Comparison of ENCODE assay signal across 9 cellular contexts in genomic region chr4:112519689-112520597, GRCh38. TPM values are rescaled to one million over a fixed set of nuclear protein-coding genes. Genes with fewer than 3 reads are reported as not detected.
DNase-seq lines count a peak whose midpoint lies in the region; ATAC-seq and TF ChIP-seq lines count a peak whose summit lies in the region.
"Had no signal": no experiment of that assay in that cellular context is flagged by ENCODE, and none has a peak within 500 bp of the region (broad histone marks: within the 10 kb centered on the region; RNA-seq: fewer than 3 reads in every experiment).

No MANE protein-coding gene starts in this region.

- H3K9me3 Mint-ChIP-seq in naive B cell = peaks cover 0 to 41% (median 22%) of the 10 kb centered on the region in 7 donors

- peak; percentile 59 for TF ChIP-seq CTCF in GM12875 (IDR thresholded peaks at IDR 0.05; ENCODE audit: borderline replicate concordance, insufficient read depth, low read depth, low read length)

- no peaks in the 10 kb centered on the region for H3K36me3 ChIP-seq in ES-I3 (ENCODE audit: insufficient read depth, low read length)
- H3K36me3 ChIP-seq: thoracic aorta had no signal

- peak overlapping the region; percentile 54 for H3K4me3 ChIP-seq in GM12875 (ENCODE audit: low read depth, low read length)
- H3K4me3 ChIP-seq: thoracic aorta had no signal

- peaks cover 3% of the 10 kb centered on the region for H3K4me1 ChIP-seq in ES-I3 (ENCODE audit: insufficient read depth, low read length)

- peak overlapping the region in 5 of 8 donors; percentile 49 to 82 (median 62) for H3K4me3 Mint-ChIP-seq in naive B cell

- DNase-seq in activated CD4-positive, alpha-beta T cell treated with anti-CD3 and anti-CD28 coated beads, Interleukin-2, amount 50 U/mL, for 48 hours = peak; percentile 5 to 21
- no peak for DNase-seq in naive B cell
- DNase-seq in NOMO-1 treated with DMSO at 0.1 percent for 48 hours (lab: John Stamatoyannopoulos, UW; ENCODE audit: unreplicated experiment) = no peak
- DNase-seq: NCI-H446 had no signal

- H3K27me3 Mint-ChIP-seq in naive B cell = peaks cover 84 to 86% (median 85%) of the 10 kb centered on the region in 3 donors

- peak overlapping the region in 2 of 6 donors; percentile 57 to 59 for H3K27ac Mint-ChIP-seq in naive B cell

- H3K4me1 Mint-ChIP-seq in naive B cell = peaks cover 48 to 58% (median 58%) of the 10 kb centered on the region in 3 donors

- ATAC-seq in naive B cell (ENCODE audit: low read depth in 2 of 2) (no peak), GM19351 (IDR thresholded peaks at IDR 0.05; ENCODE audit: unreplicated experiment) (no peak), GM21619 (IDR thresholded peaks at IDR 0.05; ENCODE audit: unreplicated experiment) (no peak)

- no peaks in the 10 kb centered on the region for H3K9me3 ChIP-seq in ES-I3 (ENCODE audit: control insufficient read depth, insufficient read depth, low read length)
- H3K9me3 ChIP-seq: thoracic aorta had no signal

- H3K36me3 Mint-ChIP-seq in naive B cell = peaks cover 4 to 13% of the 10 kb centered on the region in 2 donors

- peak overlapping the region; percentile 32; the same call in 1 of the 2 replicates for H3K9ac ChIP-seq in ES-I3 (ENCODE audit: low read depth, low read length)

RNA-seq across cellular contexts. Expression of gene NEUROG2, which starts 4.0 kb away (rescaled TPM):
- not detected for polyA plus RNA-seq in naive B cell (ENCODE audit: low read depth in 6 of 6)

Comparison
In these comparisons a context has a peak if more than half of its experiments do, and no peak if none do; other contexts are left out.
1. DNase-seq: peak in activated CD4-positive, alpha-beta T cell treated with anti-CD3 and anti-CD28 coated beads, Interleukin-2, amount 50 U/mL, for 48 hours (2 of 2); none in naive B cell (single experiment) and NOMO-1 treated with DMSO at 0.1 percent for 48 hours (single experiment).